ENCODE assay signal across 20 cellular contexts in genomic region chrX:103549920-103550319, GRCh38. TPM values are rescaled to one million over a fixed set of nuclear protein-coding genes. Genes with fewer than 3 reads are reported as not detected.
"Had no signal": no experiment of that assay in that cellular context is flagged by ENCODE, and none has a peak within 500 bp of the region (broad histone marks: within the 10 kb centered on the region; RNA-seq: fewer than 3 reads in every experiment).

No MANE protein-coding gene starts in this region.

- H3K36me3 ChIP-seq: brain microvascular endothelial cell, heart right ventricle, left ventricle myocardium inferior, ovary had no signal

- H3K27ac Mint-ChIP-seq: activated T-helper 17 cell treated with anti-CD3 and anti-CD28 coated beads, Interleukin-2, amount 50 U/mL, for 72 hours; naive B cell had no signal

- H3K9me3 Mint-ChIP-seq: activated T-helper 17 cell treated with anti-CD3 and anti-CD28 coated beads, Interleukin-2, amount 50 U/mL, for 72 hours; central memory CD8-positive, alpha-beta T cell had no signal

- H3K9me3 ChIP-seq: left ventricle myocardium inferior, mucosa of descending colon, ovary, psoas muscle had no signal

- H3K4me1 ChIP-seq: left ventricle myocardium inferior, psoas muscle had no signal

- FAIRE-seq: small intestine had no signal

- H3K27ac ChIP-seq: brain microvascular endothelial cell, heart right ventricle, left ventricle myocardium inferior, ovary, psoas muscle had no signal

- H3K27me3 Mint-ChIP-seq: activated T-helper 17 cell treated with anti-CD3 and anti-CD28 coated beads, Interleukin-2, amount 50 U/mL, for 72 hours; central memory CD8-positive, alpha-beta T cell had no signal

- H3K27me3 ChIP-seq: brain microvascular endothelial cell, ovary had no signal

- DNase-seq: activated CD4-positive, alpha-beta T cell treated with anti-CD3 and anti-CD28 coated beads, Interleukin-2, amount 50 U/mL, for 4 hours; activated naive CD4-positive, alpha-beta T cell; activated T-cell treated with anti-CD3 and anti-CD28 coated beads for 4 hours; brain microvascular endothelial cell; erythroblast; heart right ventricle; kidney glomerular epithelial cell; left ventricle myocardium inferior; mucosa of descending colon; naive B cell; ovary; psoas muscle; right cardiac atrium; stimulated activated CD4-positive, alpha-beta T cell treated with anti-CD3 and anti-CD28 coated beads, Interleukin-4, amount 100 ng/mL, for 1 hour; SW 1271; T-helper 2 cell had no signal

- H3K36me3 Mint-ChIP-seq: naive B cell had no signal

- H3K4me3 ChIP-seq: coronary artery, heart right ventricle, left ventricle myocardium inferior, mucosa of descending colon, ovary, psoas muscle had no signal

- H3K4me3 Mint-ChIP-seq: activated T-helper 17 cell treated with anti-CD3 and anti-CD28 coated beads, Interleukin-2, amount 50 U/mL, for 72 hours; central memory CD8-positive, alpha-beta T cell; naive B cell had no signal

- H3K4me1 Mint-ChIP-seq: activated T-helper 17 cell treated with anti-CD3 and anti-CD28 coated beads, Interleukin-2, amount 50 U/mL, for 72 hours had no signal

RNA-seq across cellular contexts. Expression of gene RAB40A, which starts 30.6 kb away (rescaled TPM):
- total RNA-seq: left ventricle myocardium inferior had no signal
